ENCODE assay signal across 8 cellular contexts in the genomic region with DNA sequence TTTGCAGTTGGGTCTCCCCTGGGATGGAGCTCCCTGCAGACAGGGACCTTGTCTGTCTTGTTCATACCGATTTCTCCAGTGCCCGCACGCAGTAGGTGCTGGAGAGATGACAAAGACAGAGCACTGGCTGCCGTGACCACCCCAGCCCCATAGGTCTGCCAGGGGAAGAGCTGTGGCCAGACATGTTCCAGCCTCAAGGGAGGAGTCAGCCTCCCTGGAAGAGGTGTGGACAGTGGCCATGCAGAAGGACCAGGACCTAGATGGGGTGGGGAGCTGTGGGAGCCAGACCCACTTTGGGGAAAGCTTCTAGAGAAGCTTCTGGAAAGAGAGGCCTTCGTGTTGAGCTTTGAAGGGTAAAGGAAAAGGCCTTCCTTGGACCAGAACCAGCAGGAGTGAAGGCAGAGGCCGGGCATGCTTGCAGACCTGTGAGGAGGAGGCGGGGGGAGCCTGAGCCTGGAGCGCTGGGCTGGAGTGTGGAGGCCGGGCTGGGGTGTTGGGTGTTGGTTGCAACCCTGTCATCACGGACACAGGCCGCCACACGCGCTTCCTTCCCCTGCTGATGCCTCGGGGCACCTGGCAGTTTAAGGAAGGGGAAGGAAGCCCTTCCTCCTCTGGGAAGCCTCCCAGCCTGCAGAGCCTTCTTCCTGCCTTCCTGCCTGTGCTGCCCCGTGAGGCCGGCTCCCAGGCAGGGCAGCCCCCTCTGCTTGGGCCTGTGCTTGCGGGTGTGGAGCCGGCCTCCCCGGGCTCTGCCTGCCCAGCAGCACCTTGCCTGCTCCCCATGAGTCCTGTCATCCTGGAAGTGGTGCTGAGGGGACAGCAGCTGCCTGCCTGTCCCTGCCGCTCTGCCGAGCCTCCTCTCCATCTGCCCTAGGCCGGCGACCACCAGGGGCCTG. TPM values are rescaled to one million over a fixed set of nuclear protein-coding genes. Genes with fewer than 3 reads are reported as not detected.
DNase-seq lines count a peak whose midpoint lies in the region; ATAC-seq and TF ChIP-seq lines count a peak whose summit lies in the region.
"Had no signal": no experiment of that assay in that cellular context is flagged by ENCODE, and none has a peak within 500 bp of the region (broad histone marks: within the 10 kb centered on the region; RNA-seq: fewer than 3 reads in every experiment).

No MANE protein-coding gene starts in this region.

- H3K36me3 ChIP-seq in GM23338 (ENCODE audit: insufficient read depth), result no peaks in the 10 kb centered on the region
- H3K36me3 ChIP-seq in OCI-LY1 (ENCODE audit: insufficient read depth, low read length), result no peaks in the 10 kb centered on the region

- H3K36me3 Mint-ChIP-seq in GM23338 (ENCODE audit: low read depth) (no peaks in the 10 kb centered on the region; the same call in 2 of the 3 replicates), glutamatergic neuron (ENCODE audit: unreplicated experiment) (no peaks in the 10 kb centered on the region)

- peaks cover 24% of the 10 kb centered on the region for H3K4me1 Mint-ChIP-seq in GM23338
- H3K4me1 Mint-ChIP-seq in glutamatergic neuron (ENCODE audit: low read depth, unreplicated experiment), result peaks cover 27% of the 10 kb centered on the region

- H3K4me3 ChIP-seq in GM23338, result no peak overlapping the region
- H3K4me3 ChIP-seq in OCI-LY1 (ENCODE audit: low read depth, low read length, poor library complexity, severe bottlenecking), result no peak overlapping the region

- peak; percentile 32 for DNase-seq in GM23338 (ENCODE audit: low spot score)
- peak; percentile 56 for DNase-seq in glutamatergic neuron
- peak; percentile 89 for DNase-seq in posterior vena cava (ENCODE audit: low spot score)
- no peak for DNase-seq in COLO829 (ENCODE audit: low spot score)
- DNase-seq: NCI-H2081 treated with DMSO at 0.1 percent for 48 hours had no signal

- H3K4me1 ChIP-seq in GM23338 (ENCODE audit: insufficient read depth) (no peaks in the 10 kb centered on the region), OCI-LY1 (ENCODE audit: insufficient read depth, low read length, severe bottlenecking) (peaks cover 50% of the 10 kb centered on the region)

- H3K9me2 ChIP-seq in GM23338 (ENCODE audit: insufficient read depth) (no peaks in the 10 kb centered on the region), OCI-LY1 (ENCODE audit: low read depth, low read length) (no peaks in the 10 kb centered on the region)

- H3K27me3 Mint-ChIP-seq in GM23338 (ENCODE audit: insufficient read depth, low read depth, poor library complexity), result peaks cover 8% of the 10 kb centered on the region
- peaks cover 11% of the 10 kb centered on the region for H3K27me3 Mint-ChIP-seq in glutamatergic neuron (ENCODE audit: unreplicated experiment)

- intact Hi-C loops in posterior vena cava (cut with DNase I), result no loop called here

- H3K27ac ChIP-seq in GM23338 (ENCODE audit: low read depth), result no peak overlapping the region
- H3K27ac ChIP-seq in OCI-LY1 (ENCODE audit: low read depth, low read length, poor library complexity, severe bottlenecking), result peak overlapping the region; percentile 88

- no peak overlapping the region; the same call in 1 of the 2 replicates for H3K9ac ChIP-seq in OCI-LY1 (ENCODE audit: low read length)

- H3K9me3 ChIP-seq in OCI-LY1 (ENCODE audit: low read length), result no peaks in the 10 kb centered on the region

- no peak overlapping the region for H3K27ac Mint-ChIP-seq in GM23338
- peak overlapping the region; percentile 84 for H3K27ac Mint-ChIP-seq in glutamatergic neuron (ENCODE audit: unreplicated experiment)

- H3K79me2 ChIP-seq in GM23338 (replicated peaks; ENCODE audit: insufficient read depth) (peaks cover 5% of the 10 kb centered on the region; the same call in 1 of the 2 replicates), OCI-LY1 (ENCODE audit: insufficient read depth, low read length) (no peaks in the 10 kb centered on the region)

- H3F3A ChIP-seq in GM23338 (replicated peaks; ENCODE audit: low read depth) (no peaks in the 10 kb centered on the region), OCI-LY1 (ENCODE audit: insufficient read depth, low read length) (no peaks in the 10 kb centered on the region)

- no peak overlapping the region for H2AFZ ChIP-seq in GM23338
- no peak overlapping the region for H2AFZ ChIP-seq in OCI-LY1 (ENCODE audit: low read length)

- no peaks in the 10 kb centered on the region for H3K9me3 Mint-ChIP-seq in GM23338
- peaks cover 7% of the 10 kb centered on the region for H3K9me3 Mint-ChIP-seq in glutamatergic neuron (ENCODE audit: unreplicated experiment)

- no peak overlapping the region for H3K4me3 Mint-ChIP-seq in GM23338
- no peak overlapping the region for H3K4me3 Mint-ChIP-seq in glutamatergic neuron (ENCODE audit: unreplicated experiment)

- H3K4me2 ChIP-seq in GM23338 (no peak overlapping the region), OCI-LY1 (ENCODE audit: low read length) (peak overlapping the region; percentile 16; the same call in 1 of the 2 replicates)

- no peaks in the 10 kb centered on the region; the same call in none of the 2 replicates for H4K20me1 ChIP-seq in GM23338 (replicated peaks; ENCODE audit: insufficient read depth)
- no peaks in the 10 kb centered on the region for H4K20me1 ChIP-seq in OCI-LY1 (ENCODE audit: insufficient read depth, low read length)

- ATAC-seq in GM23338 (peak; percentile 10), GM19397 (IDR thresholded peaks at IDR 0.05; ENCODE audit: unreplicated experiment) (no peak), HG02870 (IDR thresholded peaks at IDR 0.05; ENCODE audit: unreplicated experiment) (no peak)

- H3K27me3 ChIP-seq in GM23338 (ENCODE audit: insufficient read depth), result no peaks in the 10 kb centered on the region
- H3K27me3 ChIP-seq in OCI-LY1 (ENCODE audit: insufficient read depth, low read length), result no peaks in the 10 kb centered on the region

- TF ChIP-seq CTCF in GM23338 (conservative IDR thresholded peaks at IDR 0.05; ENCODE audit: low read depth in 2 of 2) (no peak), OCI-LY1 (IDR thresholded peaks at IDR 0.05; ENCODE audit: low read length) (no peak), glutamatergic neuron (IDR thresholded peaks at IDR 0.05; ENCODE audit: partially characterized antibody, unreplicated experiment) (no peak)

TF ChIP-seq in GM23338, 12 proteins besides CTCF, POLR2A, EP300 and RAD21:
- TF ChIP-seq, protein P1, sequence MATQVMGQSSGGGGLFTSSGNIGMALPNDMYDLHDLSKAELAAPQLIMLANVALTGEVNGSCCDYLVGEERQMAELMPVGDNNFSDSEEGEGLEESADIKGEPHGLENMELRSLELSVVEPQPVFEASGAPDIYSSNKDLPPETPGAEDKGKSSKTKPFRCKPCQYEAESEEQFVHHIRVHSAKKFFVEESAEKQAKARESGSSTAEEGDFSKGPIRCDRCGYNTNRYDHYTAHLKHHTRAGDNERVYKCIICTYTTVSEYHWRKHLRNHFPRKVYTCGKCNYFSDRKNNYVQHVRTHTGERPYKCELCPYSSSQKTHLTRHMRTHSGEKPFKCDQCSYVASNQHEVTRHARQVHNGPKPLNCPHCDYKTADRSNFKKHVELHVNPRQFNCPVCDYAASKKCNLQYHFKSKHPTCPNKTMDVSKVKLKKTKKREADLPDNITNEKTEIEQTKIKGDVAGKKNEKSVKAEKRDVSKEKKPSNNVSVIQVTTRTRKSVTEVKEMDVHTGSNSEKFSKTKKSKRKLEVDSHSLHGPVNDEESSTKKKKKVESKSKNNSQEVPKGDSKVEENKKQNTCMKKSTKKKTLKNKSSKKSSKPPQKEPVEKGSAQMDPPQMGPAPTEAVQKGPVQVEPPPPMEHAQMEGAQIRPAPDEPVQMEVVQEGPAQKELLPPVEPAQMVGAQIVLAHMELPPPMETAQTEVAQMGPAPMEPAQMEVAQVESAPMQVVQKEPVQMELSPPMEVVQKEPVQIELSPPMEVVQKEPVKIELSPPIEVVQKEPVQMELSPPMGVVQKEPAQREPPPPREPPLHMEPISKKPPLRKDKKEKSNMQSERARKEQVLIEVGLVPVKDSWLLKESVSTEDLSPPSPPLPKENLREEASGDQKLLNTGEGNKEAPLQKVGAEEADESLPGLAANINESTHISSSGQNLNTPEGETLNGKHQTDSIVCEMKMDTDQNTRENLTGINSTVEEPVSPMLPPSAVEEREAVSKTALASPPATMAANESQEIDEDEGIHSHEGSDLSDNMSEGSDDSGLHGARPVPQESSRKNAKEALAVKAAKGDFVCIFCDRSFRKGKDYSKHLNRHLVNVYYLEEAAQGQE (IDR thresholded peaks at IDR 0.05; ENCODE audit: unreplicated experiment), result peak; percentile 43
- TF ChIP-seq ZNF331 (CRISPR knock-in tag; IDR thresholded peaks at IDR 0.05; ENCODE audit: low read depth) (no peak), EZH2phosphoT487 (IDR thresholded peaks at IDR 0.05; ENCODE audit: unreplicated experiment) (no peak), POLR2AphosphoS5 (IDR thresholded peaks at IDR 0.05; ENCODE audit: low read depth) (no peak)
- TF ChIP-seq, protein P2, sequence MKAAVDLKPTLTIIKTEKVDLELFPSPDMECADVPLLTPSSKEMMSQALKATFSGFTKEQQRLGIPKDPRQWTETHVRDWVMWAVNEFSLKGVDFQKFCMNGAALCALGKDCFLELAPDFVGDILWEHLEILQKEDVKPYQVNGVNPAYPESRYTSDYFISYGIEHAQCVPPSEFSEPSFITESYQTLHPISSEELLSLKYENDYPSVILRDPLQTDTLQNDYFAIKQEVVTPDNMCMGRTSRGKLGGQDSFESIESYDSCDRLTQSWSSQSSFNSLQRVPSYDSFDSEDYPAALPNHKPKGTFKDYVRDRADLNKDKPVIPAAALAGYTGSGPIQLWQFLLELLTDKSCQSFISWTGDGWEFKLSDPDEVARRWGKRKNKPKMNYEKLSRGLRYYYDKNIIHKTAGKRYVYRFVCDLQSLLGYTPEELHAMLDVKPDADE (IDR thresholded peaks at IDR 0.05), result no peak
TF ChIP-seq in GM23338: peak in this region for 1.

RNA-seq across cellular contexts. Expression of a gene that starts 12.3 kb away (rescaled TPM):
- total RNA-seq in GM23338 (2014; rRNA removed; shearing (Covaris generic)), result 6.2 and 6.3 TPM in 2 replicates
- 2.0 and 2.1 TPM in 2 replicates for polyA plus RNA-seq in GM23338 (2016; fragmentation: Nextera tagmentation; extraction: Ambion mirVana)
- total RNA-seq in glutamatergic neuron (ENCODE audit: unreplicated experiment) (9.2 TPM), posterior vena cava (10 to 100 TPM in 1 of 2 donors, 1 to 10 TPM in 1; 6.3 to 10.8 TPM)
